In genomic region chr11:64767344-64768299, GRCh38 we compare ENCODE assay signal across 8 cellular contexts. TPM values are rescaled to one million over a fixed set of nuclear protein-coding genes. Genes with fewer than 3 reads are reported as not detected.
DNase-seq lines count a peak whose midpoint lies in the region; ATAC-seq and TF ChIP-seq lines count a peak whose summit lies in the region.

No MANE protein-coding gene starts in this region.

- peaks cover 26% of the 10 kb centered on the region for H3K4me1 Mint-ChIP-seq in osteocyte (ENCODE audit: unreplicated experiment)

- ATAC-seq in GM18907 (IDR thresholded peaks at IDR 0.05; ENCODE audit: unreplicated experiment): no peak

- H3K36me3 Mint-ChIP-seq in osteocyte (ENCODE audit: unreplicated experiment): peaks cover 68% of the 10 kb centered on the region

- no peaks in the 10 kb centered on the region for H3K27me3 ChIP-seq in tibial nerve

- H3K9me3 Mint-ChIP-seq in osteocyte (ENCODE audit: unreplicated experiment): no peaks in the 10 kb centered on the region

- H3K4me1 ChIP-seq in tibial nerve: peaks cover 0 to 68% (median 26%) of the 10 kb centered on the region in 4 donors

- no peaks in the 10 kb centered on the region for H3K9me3 ChIP-seq in tibial nerve

- H3K4me3 ChIP-seq in fibroblast of mammary gland (ENCODE audit: control insufficient read depth, low read depth, low read length) (no peak overlapping the region), tibial nerve (no peak overlapping the region)

- peak; percentile 77 for DNase-seq in NCI-H82 (lab: John Stamatoyannopoulos, UW)
- DNase-seq in NCI-H82 treated with DMSO at 0.1 percent for 48 hours (lab: John Stamatoyannopoulos, UW; ENCODE audit: unreplicated experiment): no peak
- peak; percentile 40 for DNase-seq in NOMO-1 treated with DMSO at 0.1 percent for 48 hours (lab: John Stamatoyannopoulos, UW; ENCODE audit: unreplicated experiment)
- DNase-seq in activated T-cell treated with anti-CD3 and anti-CD28 coated beads for 24 hours (ENCODE audit: low read depth): peak; percentile 70
- peak; percentile 70 for DNase-seq in fibroblast of mammary gland (ENCODE audit: low read depth)
- DNase-seq in osteocyte (ENCODE audit: extremely low spot score, unreplicated experiment): no peak
- peak; percentile 55 to 82 for DNase-seq in tibial nerve (ENCODE audit: low spot score in 2 of 2)

- TF ChIP-seq EP300 in tibial nerve (IDR thresholded peaks at IDR 0.05): no peak

- TF ChIP-seq CTCF in fibroblast of mammary gland (conservative IDR thresholded peaks at IDR 0.05; ENCODE audit: control insufficient read depth, insufficient read depth, low read depth, low read length) (peak; percentile 65), osteocyte (IDR thresholded peaks at IDR 0.05) (peak; percentile 81), tibial nerve (IDR thresholded peaks at IDR 0.05) (peak; percentile 58 to 81 (median 71))

- peak overlapping the region; percentile 68 for H3K27ac Mint-ChIP-seq in osteocyte (ENCODE audit: unreplicated experiment)

- H3K27me3 Mint-ChIP-seq in osteocyte (ENCODE audit: unreplicated experiment): no peaks in the 10 kb centered on the region

- peak overlapping the region in 3 of 4 donors; percentile 13 to 51 (median 38) for H3K27ac ChIP-seq in tibial nerve

- TF ChIP-seq POLR2A in tibial nerve (IDR thresholded peaks at IDR 0.05): no peak

- no peak overlapping the region for H3K4me3 Mint-ChIP-seq in osteocyte (ENCODE audit: unreplicated experiment)

- 48 to 55% methylated on average over 8 to 18 of the region's 19 CpGs for WGBS in tibial nerve, 2 donors

- H3K36me3 ChIP-seq in tibial nerve: peaks cover 30 to 100% (median 68%) of the 10 kb centered on the region in 3 donors

RNA-seq across cellular contexts. Expression of gene PYGM, which starts 7.8 kb away (rescaled TPM):
- total RNA-seq in osteocyte: 0.73 and 0.84 TPM in 2 replicates
- 10 to 100 TPM in 2 of 4 donors, 1 to 10 TPM in 2; 2.1 to 18.6 (median 9.9) TPM for total RNA-seq in tibial nerve

RNA-seq across cellular contexts. Expression of gene SF1, which starts 10.7 kb away (rescaled TPM):
- total RNA-seq in osteocyte (267 and 290 TPM in 2 replicates), tibial nerve (100 to 1,000 TPM; 368 to 416 (median 372) TPM)

RNA-seq across cellular contexts. Expression of gene RASGRP2, which starts 23.7 kb away (rescaled TPM):
- total RNA-seq in osteocyte: 10.3 and 11.2 TPM in 2 replicates
- 10 to 100 TPM; 35.4 to 87.0 (median 59.0) TPM for total RNA-seq in tibial nerve

RNA-seq across cellular contexts. Expression of gene MAP4K2, which starts 35.4 kb away (rescaled TPM):
- total RNA-seq in osteocyte (16.0 and 18.6 TPM in 2 replicates), tibial nerve (10 to 100 TPM; 10.6 to 22.2 (median 13.5) TPM)

RNA-seq across cellular contexts. Expression of gene MEN1, which starts 42.7 kb away (rescaled TPM):
- total RNA-seq in osteocyte: 27.1 and 29.2 TPM in 2 replicates
- total RNA-seq in tibial nerve: 10 to 100 TPM; 15.3 to 30.9 (median 19.7) TPM

Comparison
In these comparisons a context has a peak if more than half of its experiments do, and no peak if none do; other contexts are left out.
1. DNase-seq: peak in NCI-H82 (single experiment), NOMO-1 treated with DMSO at 0.1 percent for 48 hours (single experiment), activated T-cell treated with anti-CD3 and anti-CD28 coated beads for 24 hours (single experiment), fibroblast of mammary gland (single experiment) and tibial nerve (2 of 2); none in NCI-H82 treated with DMSO at 0.1 percent for 48 hours (single experiment) and osteocyte (single experiment).
2. Peak in every context shown above with its lines, with median percentiles within 50 percentile points of each other: CTCF ChIP-seq.